ENCODE assay signal across 16 cellular contexts in the genomic region with DNA sequence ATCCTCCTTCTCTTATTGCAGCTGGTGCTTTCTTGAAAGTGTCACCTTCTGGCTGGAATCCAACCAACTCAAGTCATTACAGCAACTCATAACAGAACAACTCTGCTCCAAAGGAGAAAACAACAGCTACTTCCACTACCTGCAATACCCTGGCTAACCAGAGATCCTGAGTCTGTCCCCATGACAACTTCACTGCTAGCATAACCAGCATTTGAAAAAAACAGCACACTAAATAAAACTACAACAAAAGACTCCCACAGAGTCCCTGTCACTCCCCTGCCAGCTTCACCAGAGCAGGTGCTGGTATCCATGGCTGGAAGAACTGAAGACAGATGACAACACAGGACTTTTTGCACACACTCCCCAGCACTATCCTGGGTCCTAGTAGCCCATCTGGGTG.
"Had no signal": no experiment of that assay in that cellular context is flagged by ENCODE, and none has a peak within 500 bp of the region (broad histone marks: within the 10 kb centered on the region; RNA-seq: fewer than 3 reads in every experiment).

No MANE protein-coding gene starts in this region.

- H3K4me3 Mint-ChIP-seq: activated CD4-positive, alpha-beta T cell treated with anti-CD3 and anti-CD28 coated beads, Interleukin-2, amount 10 ng/mL, durations not matched to agents 24 days and 14 days; activated CD8-positive, alpha-beta T cell treated with anti-CD3 and anti-CD28 coated beads for 36 hours; activated naive CD8-positive, alpha-beta T cell treated with anti-CD3 and anti-CD28 coated beads for 36 hours; activated T-helper 17 cell treated with anti-CD3 and anti-CD28 coated beads, Interleukin-2, amount 50 U/mL, for 72 hours; dendritic cell treated with granulocyte-macrophage colony-stimulating factor and Interleukin-4, amounts not matched to agents 40 ng/mL and 50 ng/mL, for 4 days; stimulated activated memory B cell treated with anti-CD40 and anti-IgM and Interleukin-4, amounts not matched to agents 10 μg/mL and 1 μg/mL and 100 μg/mL, for 72 hours had no signal

- H3K4me1 Mint-ChIP-seq: activated CD4-positive, alpha-beta T cell treated with anti-CD3 and anti-CD28 coated beads, Interleukin-2, amount 10 ng/mL, durations not matched to agents 24 days and 14 days; activated naive CD8-positive, alpha-beta T cell treated with anti-CD3 and anti-CD28 coated beads for 36 hours; activated T-helper 17 cell treated with anti-CD3 and anti-CD28 coated beads, Interleukin-2, amount 50 U/mL, for 72 hours; stimulated activated memory B cell treated with anti-CD40 and anti-IgM and Interleukin-4, amounts not matched to agents 10 μg/mL and 1 μg/mL and 100 μg/mL, for 72 hours had no signal

- H3K36me3 Mint-ChIP-seq: activated naive CD8-positive, alpha-beta T cell treated with anti-CD3 and anti-CD28 coated beads for 36 hours; stimulated activated memory B cell treated with anti-CD40 and anti-IgM and Interleukin-4, amounts not matched to agents 10 μg/mL and 1 μg/mL and 100 μg/mL, for 72 hours had no signal

- H3K9ac ChIP-seq: parathyroid adenoma had no signal

- ATAC-seq: activated CD8-positive, alpha-beta T cell treated with anti-CD3 and anti-CD28 coated beads for 36 hours; activated T-helper 17 cell treated with anti-CD3 and anti-CD28 coated beads, Interleukin-2, amount 50 U/mL, for 72 hours; left ventricle myocardium superior; stimulated activated memory B cell treated with anti-CD40 and anti-IgM and Interleukin-4, amounts not matched to agents 10 μg/mL and 1 μg/mL and 100 μg/mL, for 72 hours had no signal

- H3K4me1 ChIP-seq: parathyroid adenoma, sigmoid colon, upper lobe of left lung had no signal

- H2AFZ ChIP-seq: parathyroid adenoma had no signal

- H3K27me3 ChIP-seq: sigmoid colon, upper lobe of left lung had no signal

- H3K27ac Mint-ChIP-seq: activated CD4-positive, alpha-beta T cell treated with anti-CD3 and anti-CD28 coated beads, Interleukin-2, amount 10 ng/mL, durations not matched to agents 24 days and 14 days; activated CD8-positive, alpha-beta T cell treated with anti-CD3 and anti-CD28 coated beads for 36 hours; activated naive CD8-positive, alpha-beta T cell treated with anti-CD3 and anti-CD28 coated beads for 36 hours; activated T-helper 17 cell treated with anti-CD3 and anti-CD28 coated beads, Interleukin-2, amount 50 U/mL, for 72 hours; dendritic cell treated with granulocyte-macrophage colony-stimulating factor and Interleukin-4, amounts not matched to agents 40 ng/mL and 50 ng/mL, for 4 days; stimulated activated memory B cell treated with anti-CD40 and anti-IgM and Interleukin-4, amounts not matched to agents 10 μg/mL and 1 μg/mL and 100 μg/mL, for 72 hours had no signal

- H3K36me3 ChIP-seq: sigmoid colon, thoracic aorta, upper lobe of left lung had no signal

- H3K4me3 ChIP-seq: sigmoid colon, thoracic aorta, upper lobe of left lung had no signal

- H3K27me3 Mint-ChIP-seq: activated CD4-positive, alpha-beta T cell treated with anti-CD3 and anti-CD28 coated beads, Interleukin-2, amount 10 ng/mL, durations not matched to agents 24 days and 14 days; activated CD8-positive, alpha-beta T cell treated with anti-CD3 and anti-CD28 coated beads for 36 hours; activated naive CD8-positive, alpha-beta T cell treated with anti-CD3 and anti-CD28 coated beads for 36 hours; activated T-helper 17 cell treated with anti-CD3 and anti-CD28 coated beads, Interleukin-2, amount 50 U/mL, for 72 hours; dendritic cell treated with granulocyte-macrophage colony-stimulating factor and Interleukin-4, amounts not matched to agents 40 ng/mL and 50 ng/mL, for 4 days; stimulated activated memory B cell treated with anti-CD40 and anti-IgM and Interleukin-4, amounts not matched to agents 10 μg/mL and 1 μg/mL and 100 μg/mL, for 72 hours had no signal

- H3K79me2 ChIP-seq: parathyroid adenoma had no signal

- H3K27ac ChIP-seq: parathyroid adenoma, sigmoid colon, thoracic aorta, upper lobe of left lung had no signal

- DNase-seq: activated CD4-positive, alpha-beta T cell treated with anti-CD3 and anti-CD28 coated beads, Interleukin-2, amount 10 ng/mL, durations not matched to agents 24 days and 14 days; activated CD8-positive, alpha-beta T cell treated with anti-CD3 and anti-CD28 coated beads for 36 hours; activated naive CD4-positive, alpha-beta T cell; activated naive CD8-positive, alpha-beta T cell treated with anti-CD3 and anti-CD28 coated beads for 36 hours; activated T-cell treated with anti-CD3 and anti-CD28 coated beads, Interleukin-2, amount 50 U/mL, for 1 hour; amniotic stem cell; effector memory CD4-positive, alpha-beta T cell; left ventricle myocardium superior; sigmoid colon; stimulated activated CD4-positive, alpha-beta T cell treated with anti-CD3 and anti-CD28 coated beads, Interleukin-4, amount 100 ng/mL, for 4 hours; upper lobe of left lung had no signal

- H3K9me3 ChIP-seq: sigmoid colon, thoracic aorta had no signal
